In genomic region chr10:80322711-80323110, GRCh38 we compare ENCODE assay signal across 32 cellular contexts. TPM values are rescaled to one million over a fixed set of nuclear protein-coding genes. Genes with fewer than 3 reads are reported as not detected.
"Had no signal": no experiment of that assay in that cellular context is flagged by ENCODE, and none has a peak within 500 bp of the region (broad histone marks: within the 10 kb centered on the region; RNA-seq: fewer than 3 reads in every experiment).

No MANE protein-coding gene starts in this region.

- ATAC-seq: activated T-helper 17 cell treated with anti-CD3 and anti-CD28 coated beads, Interleukin-2, amount 50 U/mL, for 72 hours; Panc1; Right ventricle myocardium inferior; T-cell had no signal

- H3K27me3 Mint-ChIP-seq: activated naive CD8-positive, alpha-beta T cell treated with anti-CD3 and anti-CD28 coated beads for 36 hours had no signal

- H3K4me3 ChIP-seq: SK-N-MC had no signal

- H3K4me3 Mint-ChIP-seq: activated B cell treated with CpG ODN at 0.5 μM for 24 hours; activated CD4-positive, alpha-beta memory T cell treated with anti-CD3 and anti-CD28 coated beads for 36 hours; activated CD4-positive, alpha-beta T cell treated with anti-CD3 and anti-CD28 coated beads, Interleukin-2, amount 10 ng/mL, durations not matched to agents 7 days and 5 days; activated naive CD4-positive, alpha-beta T cell treated with anti-CD3 and anti-CD28 coated beads, Interleukin-2, amount 10 ng/mL, durations not matched to agents 7 days and 5 days; activated naive CD8-positive, alpha-beta T cell treated with anti-CD3 and anti-CD28 coated beads for 36 hours; activated T-helper 17 cell treated with anti-CD3 and anti-CD28 coated beads, Interleukin-2, amount 50 U/mL, for 72 hours; T-cell had no signal

- FAIRE-seq: TTC549 had no signal

- H3K27ac ChIP-seq: SK-N-MC had no signal

- DNase-seq: activated B cell treated with CpG ODN at 0.5 μM for 24 hours; activated CD4-positive, alpha-beta memory T cell treated with anti-CD3 and anti-CD28 coated beads for 36 hours; activated CD4-positive, alpha-beta T cell treated with anti-CD3 and anti-CD28 coated beads for 1 hour; activated CD4-positive, alpha-beta T cell treated with anti-CD3 and anti-CD28 coated beads, Interleukin-2, amount 10 ng/mL, durations not matched to agents 7 days and 5 days; activated CD8-positive, alpha-beta memory T cell treated with anti-CD3 and anti-CD28 coated beads for 24 hours; activated gamma-delta T cell treated with Interleukin-2 at 50 U/mL for 16 hours; activated naive CD4-positive, alpha-beta T cell treated with anti-CD3 and anti-CD28 coated beads, Interleukin-2, amount 10 ng/mL, durations not matched to agents 7 days and 5 days; activated naive CD8-positive, alpha-beta T cell treated with anti-CD3 and anti-CD28 coated beads for 36 hours; activated T-cell treated with anti-CD3 and anti-CD28 coated beads, Interleukin-2, amount 50 U/mL, for 48 hours; cerebellar nuclear complex; Kasumi-1; NCI-H1092; NCI-H1417 treated with DMSO at 0.1 percent for 48 hours; NCI-H1694; NCI-H2029; NCI-H345; NCI-H510A treated with DMSO at 0.1 percent for 48 hours; NCI-H69; NK-92 treated with Interleukin-12 subunit alpha and Interleukin-12 subunit beta, amount 100 ng/mL, for 24 hours; OCI-M1; RPMI8226; T-cell; T-helper 2 cell; T1000 had no signal

- H3K36me3 Mint-ChIP-seq: activated CD4-positive, alpha-beta memory T cell treated with anti-CD3 and anti-CD28 coated beads for 36 hours; activated naive CD4-positive, alpha-beta T cell treated with anti-CD3 and anti-CD28 coated beads, Interleukin-2, amount 10 ng/mL, durations not matched to agents 7 days and 5 days; activated naive CD8-positive, alpha-beta T cell treated with anti-CD3 and anti-CD28 coated beads for 36 hours; T-cell had no signal

- H3K27ac Mint-ChIP-seq: activated B cell treated with CpG ODN at 0.5 μM for 24 hours; activated CD4-positive, alpha-beta memory T cell treated with anti-CD3 and anti-CD28 coated beads for 36 hours; activated CD4-positive, alpha-beta T cell treated with anti-CD3 and anti-CD28 coated beads, Interleukin-2, amount 10 ng/mL, durations not matched to agents 7 days and 5 days; activated naive CD4-positive, alpha-beta T cell treated with anti-CD3 and anti-CD28 coated beads, Interleukin-2, amount 10 ng/mL, durations not matched to agents 7 days and 5 days; activated naive CD8-positive, alpha-beta T cell treated with anti-CD3 and anti-CD28 coated beads for 36 hours; activated T-helper 17 cell treated with anti-CD3 and anti-CD28 coated beads, Interleukin-2, amount 50 U/mL, for 72 hours; T-cell had no signal

- H3K4me1 Mint-ChIP-seq: activated B cell treated with CpG ODN at 0.5 μM for 24 hours; activated CD4-positive, alpha-beta T cell treated with anti-CD3 and anti-CD28 coated beads, Interleukin-2, amount 10 ng/mL, durations not matched to agents 7 days and 5 days; activated naive CD4-positive, alpha-beta T cell treated with anti-CD3 and anti-CD28 coated beads, Interleukin-2, amount 10 ng/mL, durations not matched to agents 7 days and 5 days; activated T-helper 17 cell treated with anti-CD3 and anti-CD28 coated beads, Interleukin-2, amount 50 U/mL, for 72 hours; T-cell had no signal

- H3K9me3 Mint-ChIP-seq: activated B cell treated with CpG ODN at 0.5 μM for 24 hours; activated CD4-positive, alpha-beta memory T cell treated with anti-CD3 and anti-CD28 coated beads for 36 hours; activated CD4-positive, alpha-beta T cell treated with anti-CD3 and anti-CD28 coated beads, Interleukin-2, amount 10 ng/mL, durations not matched to agents 7 days and 5 days; activated naive CD4-positive, alpha-beta T cell treated with anti-CD3 and anti-CD28 coated beads, Interleukin-2, amount 10 ng/mL, durations not matched to agents 7 days and 5 days; activated naive CD8-positive, alpha-beta T cell treated with anti-CD3 and anti-CD28 coated beads for 36 hours; activated T-helper 17 cell treated with anti-CD3 and anti-CD28 coated beads, Interleukin-2, amount 50 U/mL, for 72 hours; T-cell had no signal

RNA-seq across cellular contexts. Expression of gene MAT1A, which starts 33.3 kb away (rescaled TPM):
- total RNA-seq: activated B cell treated with CpG ODN at 0.5 μM for 24 hours; activated CD4-positive, alpha-beta memory T cell treated with anti-CD3 and anti-CD28 coated beads for 36 hours; activated CD4-positive, alpha-beta T cell treated with anti-CD3 and anti-CD28 coated beads, Interleukin-2, amount 10 ng/mL, durations not matched to agents 7 days and 5 days; activated naive CD8-positive, alpha-beta T cell treated with anti-CD3 and anti-CD28 coated beads for 36 hours; activated T-helper 17 cell treated with anti-CD3 and anti-CD28 coated beads, Interleukin-2, amount 50 U/mL, for 72 hours; M059J had no signal

RNA-seq across cellular contexts. Expression of gene DYDC1, which starts 33.8 kb away (rescaled TPM):
- total RNA-seq: activated B cell treated with CpG ODN at 0.5 μM for 24 hours; activated CD4-positive, alpha-beta memory T cell treated with anti-CD3 and anti-CD28 coated beads for 36 hours; activated CD4-positive, alpha-beta T cell treated with anti-CD3 and anti-CD28 coated beads, Interleukin-2, amount 10 ng/mL, durations not matched to agents 7 days and 5 days; activated naive CD8-positive, alpha-beta T cell treated with anti-CD3 and anti-CD28 coated beads for 36 hours; activated T-helper 17 cell treated with anti-CD3 and anti-CD28 coated beads, Interleukin-2, amount 50 U/mL, for 72 hours; cardiac septum; M059J; Right ventricle myocardium inferior; T-cell had no signal
- polyA plus RNA-seq: adipose tissue had no signal

RNA-seq across cellular contexts. Expression of gene DYDC2, which starts 33.9 kb away (rescaled TPM):
- total RNA-seq: activated B cell treated with CpG ODN at 0.5 μM for 24 hours; activated CD4-positive, alpha-beta memory T cell treated with anti-CD3 and anti-CD28 coated beads for 36 hours; activated CD4-positive, alpha-beta T cell treated with anti-CD3 and anti-CD28 coated beads, Interleukin-2, amount 10 ng/mL, durations not matched to agents 7 days and 5 days; activated T-helper 17 cell treated with anti-CD3 and anti-CD28 coated beads, Interleukin-2, amount 50 U/mL, for 72 hours; cardiac septum; M059J; Right ventricle myocardium inferior; T-cell had no signal
